Comparison of ENCODE assay signal across 16 cellular contexts in genomic region chr5:149760700-149761187, GRCh38. TPM values are rescaled to one million over a fixed set of nuclear protein-coding genes. Genes with fewer than 3 reads are reported as not detected.
A peak's percentile ranks its signal among the peaks of the same experiment; 100 is the strongest.
DNase-seq lines count a peak whose midpoint lies in the region; ATAC-seq and TF ChIP-seq lines count a peak whose summit lies in the region.
"Had no signal": no experiment of that assay in that cellular context is flagged by ENCODE, and none has a peak within 500 bp of the region (broad histone marks: within the 10 kb centered on the region; RNA-seq: fewer than 3 reads in every experiment).

No MANE protein-coding gene starts in this region.

- H3K4me3 ChIP-seq in left ventricle myocardium inferior: no peak overlapping the region
- no peak overlapping the region for H3K4me3 ChIP-seq in heart right ventricle
- H3K4me3 ChIP-seq: gastrocnemius medialis, Peyer's patch had no signal

- H3K4me1 ChIP-seq in left ventricle myocardium inferior (peaks cover 92% of the 10 kb centered on the region), heart right ventricle (peaks cover 6 to 91% (median 61%) of the 10 kb centered on the region in 9 donors)

- 66 to 70% methylated on average over 6 of the region's 6 CpGs for WGBS in heart right ventricle, 2 donors

- ATAC-seq in heart right ventricle: no peak

- intact Hi-C loops in left ventricle myocardium inferior (cut with micrococcal nuclease): no loop called here
- intact Hi-C loops in heart right ventricle (cut with DNase I): loop anchor here in 2 of 10 donors (2.0 to 10.0 kb wide), 2 partner anchors 64 to 68 kb away; no protein-coding TSS in a partner anchor

- peak; percentile 5 for DNase-seq in left ventricle myocardium inferior
- DNase-seq in heart right ventricle: no peak
- peak; percentile 88 for DNase-seq in NCI-H69 (lab: John Stamatoyannopoulos, UW)
- DNase-seq in islet precursor cell: peak; percentile 88
- no peak for DNase-seq in activated naive CD4-positive, alpha-beta T cell treated with anti-CD3 and anti-CD28 coated beads, Interleukin-2, amount 50 U/mL, for 16 hours
- no peak for DNase-seq in AML-193 (lab: John Stamatoyannopoulos, UW)
- DNase-seq in NCI-H1105 treated with DMSO at 0.1 percent for 48 hours (lab: John Stamatoyannopoulos, UW): no peak
- DNase-seq in putamen (ENCODE audit: low spot score): no peak
- DNase-seq: activated CD4-positive, alpha-beta T cell treated with anti-CD3 and anti-CD28 coated beads for 4 hours; activated gamma-delta T cell treated with Interleukin-2 at 50 U/mL for 16 hours; DMS79; gastrocnemius medialis; NCI-H2171; Peyer's patch; SK-N-SH had no signal

- H3K9me3 ChIP-seq in left ventricle myocardium inferior (replicated peaks) (peaks cover 1% of the 10 kb centered on the region), heart right ventricle (peaks cover 0 to 5% (median 0%) of the 10 kb centered on the region in 11 donors)
- H3K9me3 ChIP-seq: gastrocnemius medialis, Peyer's patch, SK-N-SH had no signal

- TF ChIP-seq CTCF in left ventricle myocardium inferior (IDR thresholded peaks at IDR 0.05; ENCODE audit: borderline replicate concordance) (no peak), heart right ventricle (IDR thresholded peaks at IDR 0.05) (no peak)

- H3K27ac ChIP-seq in left ventricle myocardium inferior (replicated peaks): peak overlapping the region; percentile 85
- H3K27ac ChIP-seq in heart right ventricle: peak overlapping the region in 3 of 10 donors; percentile 36 to 44 (median 42)
- H3K27ac ChIP-seq: KMS-11, Peyer's patch had no signal

- no peaks in the 10 kb centered on the region for H3K36me3 ChIP-seq in left ventricle myocardium inferior
- peaks cover 0 to 5% (median 0%) of the 10 kb centered on the region in 9 donors for H3K36me3 ChIP-seq in heart right ventricle
- H3K36me3 ChIP-seq: gastrocnemius medialis, Peyer's patch had no signal

- H3K27me3 ChIP-seq in left ventricle myocardium inferior (ENCODE audit: low read depth): no peaks in the 10 kb centered on the region
- no peaks in the 10 kb centered on the region for H3K27me3 ChIP-seq in heart right ventricle
- H3K27me3 ChIP-seq: gastrocnemius medialis, Peyer's patch had no signal

RNA-seq across cellular contexts. Expression of gene PPARGC1B, which starts 30.6 kb away (rescaled TPM):
- total RNA-seq in left ventricle myocardium inferior (28.4 TPM), heart right ventricle (10 to 100 TPM; 21.5 to 36.6 (median 28.9) TPM)
- 10 to 100 TPM in 1 of 2 donors, 1 to 10 TPM in 1; 1.6 to 15.4 TPM for polyA plus RNA-seq in heart right ventricle

Comparison
In these comparisons a context has a peak if more than half of its experiments do, and no peak if none do; other contexts are left out.
1. DNase-seq: peak in left ventricle myocardium inferior (single experiment), NCI-H69 (single experiment) and islet precursor cell (single experiment); none in heart right ventricle (0 of 2), activated naive CD4-positive, alpha-beta T cell treated with anti-CD3 and anti-CD28 coated beads, Interleukin-2, amount 50 U/mL, for 16 hours (single experiment), AML-193 (0 of 2), NCI-H1105 treated with DMSO at 0.1 percent for 48 hours (single experiment) and putamen (single experiment).